In the genomic region with DNA sequence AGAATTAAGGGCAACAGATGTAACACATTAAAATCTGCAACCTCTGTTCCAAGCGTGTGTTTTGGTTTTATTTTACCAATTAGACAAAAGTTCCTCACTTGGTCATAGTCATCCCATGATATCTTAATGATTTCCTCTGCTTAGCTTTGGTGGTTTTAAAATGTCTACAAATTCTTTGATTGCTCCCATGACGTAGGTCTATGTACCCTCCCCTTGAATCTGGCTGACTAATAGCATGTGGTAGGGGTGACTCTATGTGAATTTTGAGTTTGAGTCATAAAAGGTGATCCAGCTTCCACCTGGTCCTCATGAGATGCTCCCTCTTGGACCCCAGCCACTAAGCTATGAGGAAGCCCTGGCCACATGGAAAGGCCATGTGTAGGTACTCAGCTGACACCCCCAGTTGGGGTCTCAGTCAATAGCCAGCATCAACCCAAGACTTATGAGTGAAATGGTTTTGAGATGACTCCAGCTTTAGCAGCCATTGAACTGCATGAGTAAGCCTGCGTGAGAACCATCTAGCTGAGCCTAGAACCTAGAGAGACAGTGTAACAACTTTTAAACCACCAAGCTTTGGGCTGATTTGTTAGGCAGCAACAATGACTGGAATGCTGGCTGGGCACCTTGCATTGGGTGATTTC, we compare ENCODE assay signal across 17 cellular contexts.
A peak's percentile ranks its signal among the peaks of the same experiment; 100 is the strongest.
DNase-seq lines count a peak whose midpoint lies in the region; ATAC-seq and FAIRE-seq lines count a peak whose summit lies in the region.
"Had no signal": no experiment of that assay in that cellular context is flagged by ENCODE, and none has a peak within 500 bp of the region (broad histone marks: within the 10 kb centered on the region; RNA-seq: fewer than 3 reads in every experiment).

No MANE protein-coding gene starts in this region.

- peaks cover 4% of the 10 kb centered on the region for H3K27me3 Mint-ChIP-seq in activated CD4-positive, alpha-beta T cell treated with anti-CD3 and anti-CD28 coated beads for 36 hours
- no peaks in the 10 kb centered on the region for H3K27me3 Mint-ChIP-seq in stimulated activated memory B cell treated with anti-CD40 and anti-IgM and Interleukin-4, amounts not matched to agents 10 μg/mL and 1 μg/mL and 100 μg/mL, for 72 hours
- H3K27me3 Mint-ChIP-seq: T-helper 17 cell had no signal

- intact Hi-C loops in activated CD4-positive, alpha-beta T cell treated with anti-CD3 and anti-CD28 coated beads for 36 hours (cut with DNase I, micrococcal nuclease): no loop called here

- no peaks in the 10 kb centered on the region for H3K4me1 Mint-ChIP-seq in activated CD4-positive, alpha-beta T cell treated with anti-CD3 and anti-CD28 coated beads for 36 hours
- H3K4me1 Mint-ChIP-seq in stimulated activated memory B cell treated with anti-CD40 and anti-IgM and Interleukin-4, amounts not matched to agents 10 μg/mL and 1 μg/mL and 100 μg/mL, for 72 hours: no peaks in the 10 kb centered on the region
- H3K4me1 Mint-ChIP-seq: T-helper 17 cell had no signal

- H3K4me3 Mint-ChIP-seq in activated CD4-positive, alpha-beta T cell treated with anti-CD3 and anti-CD28 coated beads for 36 hours: no peak overlapping the region
- H3K4me3 Mint-ChIP-seq in stimulated activated memory B cell treated with anti-CD40 and anti-IgM and Interleukin-4, amounts not matched to agents 10 μg/mL and 1 μg/mL and 100 μg/mL, for 72 hours: no peak overlapping the region
- H3K4me3 Mint-ChIP-seq: T-helper 17 cell had no signal

- POLR2A ChIA-PET in activated CD4-positive, alpha-beta T cell treated with anti-CD3 and anti-CD28 coated beads for 36 hours (lab: Charles Lee): no interaction called here

- no peaks in the 10 kb centered on the region for H3K36me3 Mint-ChIP-seq in activated CD4-positive, alpha-beta T cell treated with anti-CD3 and anti-CD28 coated beads for 36 hours (ENCODE audit: low read depth)
- H3K36me3 Mint-ChIP-seq in stimulated activated memory B cell treated with anti-CD40 and anti-IgM and Interleukin-4, amounts not matched to agents 10 μg/mL and 1 μg/mL and 100 μg/mL, for 72 hours: no peaks in the 10 kb centered on the region

- peak; percentile 4 for DNase-seq in activated CD4-positive, alpha-beta T cell treated with anti-CD3 and anti-CD28 coated beads for 36 hours
- no peak for DNase-seq in activated CD4-positive, alpha-beta T cell treated with anti-CD3 and anti-CD28 coated beads for 48 hours
- DNase-seq in RCC 7860 (ENCODE audit: low spot score) (peak; percentile 61), fibroblast of gingiva (ENCODE audit: low read depth) (peak; percentile 35), renal cortical epithelial cell (ENCODE audit: low read depth) (peak; percentile 64), NCI-H2196 (lab: John Stamatoyannopoulos, UW; ENCODE audit: unreplicated experiment) (no peak)
- DNase-seq in stimulated activated naive CD4-positive, alpha-beta T cell treated with Interleukin-2 at 50 U/mL for 16 hours (lab: John Stamatoyannopoulos, UW): no peak
- DNase-seq: 8988T; activated CD4-positive, alpha-beta T cell treated with anti-CD3 and anti-CD28 coated beads for 1 hour; esophagus squamous epithelium; H7; KBM-7; NCI-H1436; stimulated activated CD4-positive, alpha-beta T cell treated with anti-CD3 and anti-CD28 coated beads, Interleukin-4, amount 100 ng/mL, for 4 hours; T-helper 17 cell had no signal

- CTCF ChIA-PET in activated CD4-positive, alpha-beta T cell treated with anti-CD3 and anti-CD28 coated beads for 36 hours (lab: Charles Lee): no interaction called here

- no peak for FAIRE-seq in RCC 7860 (lab: Jason Lieb, UNC)
- FAIRE-seq: colon had no signal

- H3K9me3 Mint-ChIP-seq in activated CD4-positive, alpha-beta T cell treated with anti-CD3 and anti-CD28 coated beads for 36 hours (ENCODE audit: low read depth): no peaks in the 10 kb centered on the region
- peaks cover 4% of the 10 kb centered on the region for H3K9me3 Mint-ChIP-seq in stimulated activated memory B cell treated with anti-CD40 and anti-IgM and Interleukin-4, amounts not matched to agents 10 μg/mL and 1 μg/mL and 100 μg/mL, for 72 hours

- H3K27ac Mint-ChIP-seq in activated CD4-positive, alpha-beta T cell treated with anti-CD3 and anti-CD28 coated beads for 36 hours: no peak overlapping the region
- no peak overlapping the region for H3K27ac Mint-ChIP-seq in stimulated activated memory B cell treated with anti-CD40 and anti-IgM and Interleukin-4, amounts not matched to agents 10 μg/mL and 1 μg/mL and 100 μg/mL, for 72 hours
- H3K27ac Mint-ChIP-seq: T-helper 17 cell had no signal

- peak; percentile 53 for ATAC-seq in activated CD4-positive, alpha-beta T cell treated with anti-CD3 and anti-CD28 coated beads for 36 hours
- no peak for ATAC-seq in stimulated activated memory B cell treated with anti-CD40 and anti-IgM and Interleukin-4, amounts not matched to agents 10 μg/mL and 1 μg/mL and 100 μg/mL, for 72 hours
- ATAC-seq: T-helper 17 cell had no signal

Comparison
In these comparisons a context has a peak if more than half of its experiments do, and no peak if none do; other contexts are left out.
1. DNase-seq: peak in activated CD4-positive, alpha-beta T cell treated with anti-CD3 and anti-CD28 coated beads for 36 hours (single experiment), RCC 7860 (single experiment), fibroblast of gingiva (single experiment) and renal cortical epithelial cell (single experiment); none in activated CD4-positive, alpha-beta T cell treated with anti-CD3 and anti-CD28 coated beads for 48 hours (single experiment), NCI-H2196 (single experiment) and stimulated activated naive CD4-positive, alpha-beta T cell treated with Interleukin-2 at 50 U/mL for 16 hours (single experiment).